1 cellular context compared by ENCODE assay signal in genomic region chr20:60627751-60628565, GRCh38.
TF ChIP-seq lines count a peak whose summit lies in the region.

No MANE protein-coding gene starts in this region.

TF ChIP-seq in H1, 55 proteins besides CTCF, POLR2A, EP300 and RAD21 (continued from another document):
- TF ChIP-seq GTF2F1 (IDR thresholded peaks at IDR 0.05; ENCODE audit: borderline replicate concordance, low read depth, low read length) (no peak), CREB1 (IDR thresholded peaks at IDR 0.05) (no peak), SP2 (IDR thresholded peaks at IDR 0.05; ENCODE audit: low read length) (no peak), HDAC6 (IDR thresholded peaks at IDR 0.05; ENCODE audit: low read depth, low read length) (no peak), ASH2L (IDR thresholded peaks at IDR 0.05; ENCODE audit: low read length) (no peak), GABPA (IDR thresholded peaks at IDR 0.05; ENCODE audit: borderline replicate concordance, insufficient read depth, low read length) (no peak), CBX8 (IDR thresholded peaks at IDR 0.05; ENCODE audit: borderline replicate concordance, low read depth, low read length) (no peak), EZH2 (IDR thresholded peaks at IDR 0.05; ENCODE audit: low read depth, low read length, severe bottlenecking) (no peak), SRF (IDR thresholded peaks at IDR 0.05; ENCODE audit: low read depth, low read length) (no peak), RXRA (IDR thresholded peaks at IDR 0.05; ENCODE audit: insufficient read depth, low read depth, low read length) (no peak), JUN (IDR thresholded peaks at IDR 0.05; ENCODE audit: low read depth, low read length) (no peak), SIN3A (conservative IDR thresholded peaks at IDR 0.05 in 1 of 2, IDR thresholded peaks at IDR 0.05 in 1 of 2; ENCODE audit: low read depth in 1 of 2, low read length in 2 of 2) (no peak), HDAC2 (IDR thresholded peaks at IDR 0.05; ENCODE audit: borderline replicate concordance in 1 of 2, low read depth in 2 of 2, low read length in 2 of 2) (no peak)
